ENCODE assay signal across 8 cellular contexts in the genomic region with DNA sequence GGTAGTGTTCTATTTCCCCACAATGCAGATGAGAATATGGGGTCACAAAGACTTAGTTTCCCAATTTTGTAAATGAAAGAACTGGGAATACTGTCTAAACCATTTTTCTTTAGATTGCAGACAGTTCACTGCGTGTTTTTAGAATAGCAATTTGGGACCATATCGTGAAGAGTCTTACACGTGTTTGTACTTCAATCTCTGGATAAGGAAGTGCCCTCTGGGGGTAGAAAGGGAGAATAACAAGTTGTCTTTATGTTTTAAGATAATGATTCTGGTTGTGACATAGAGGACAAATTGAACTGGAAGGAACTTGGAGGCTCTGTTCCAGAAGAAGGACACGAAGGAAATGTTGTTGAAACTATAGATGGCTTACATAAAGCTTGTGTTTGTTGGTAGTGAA.
A peak's percentile ranks its signal among the peaks of the same experiment; 100 is the strongest.
DNase-seq lines count a peak whose midpoint lies in the region; ATAC-seq, FAIRE-seq and TF ChIP-seq lines count a peak whose summit lies in the region.

No MANE protein-coding gene starts in this region.

- H3K4me1 Mint-ChIP-seq in astrocyte (ENCODE audit: low read depth, unreplicated experiment), result no peaks in the 10 kb centered on the region
- H3K4me1 Mint-ChIP-seq in activated T-helper 1 cell treated with anti-CD3 and anti-CD28 coated beads, Interleukin-12 subunit alpha, Interleukin-12 subunit beta, Interleukin-2, Interleukin-4 antibody, amounts not matched to agents 30 ng/mL and 10 ng/mL and 1 ng/mL, durations not matched to agents 14 hours and 24 hours and 36 hours (ENCODE audit: low read depth), result no peaks in the 10 kb centered on the region

- H3K4me3 ChIP-seq in GM06990 (replicated peaks; ENCODE audit: low read depth, low read length), result no peak overlapping the region
- no peak overlapping the region for H3K4me3 ChIP-seq in LNCaP clone FGC (ENCODE audit: low read depth, low read length)
- no peak overlapping the region for H3K4me3 ChIP-seq in astrocyte (ENCODE audit: insufficient read depth, low read depth, low read length)

- H3K27me3 Mint-ChIP-seq in astrocyte (ENCODE audit: low read depth, unreplicated experiment), result no peaks in the 10 kb centered on the region
- no peaks in the 10 kb centered on the region for H3K27me3 Mint-ChIP-seq in activated T-helper 1 cell treated with anti-CD3 and anti-CD28 coated beads, Interleukin-12 subunit alpha, Interleukin-12 subunit beta, Interleukin-2, Interleukin-4 antibody, amounts not matched to agents 30 ng/mL and 10 ng/mL and 1 ng/mL, durations not matched to agents 14 hours and 24 hours and 36 hours (ENCODE audit: insufficient read depth)

- no peaks in the 10 kb centered on the region for H3K27me3 ChIP-seq in GM06990 (replicated peaks; ENCODE audit: control insufficient read depth, insufficient read depth, low read length)
- peaks cover 2% of the 10 kb centered on the region for H3K27me3 ChIP-seq in astrocyte (ENCODE audit: insufficient read depth, low read length)

- H3K27ac Mint-ChIP-seq in astrocyte (ENCODE audit: unreplicated experiment), result no peak overlapping the region
- H3K27ac Mint-ChIP-seq in activated T-helper 1 cell treated with anti-CD3 and anti-CD28 coated beads, Interleukin-12 subunit alpha, Interleukin-12 subunit beta, Interleukin-2, Interleukin-4 antibody, amounts not matched to agents 30 ng/mL and 10 ng/mL and 1 ng/mL, durations not matched to agents 14 hours and 24 hours and 36 hours, result no peak overlapping the region

- intact Hi-C loops in activated T-helper 1 cell treated with anti-CD3 and anti-CD28 coated beads, Interleukin-12 subunit alpha, Interleukin-12 subunit beta, Interleukin-2, Interleukin-4 antibody, amounts not matched to agents 30 ng/mL and 10 ng/mL and 1 ng/mL, durations not matched to agents 14 hours and 24 hours and 36 hours (cut with micrococcal nuclease), result no loop called here

- H3K4me3 Mint-ChIP-seq in astrocyte (ENCODE audit: unreplicated experiment), result no peak overlapping the region
- no peak overlapping the region for H3K4me3 Mint-ChIP-seq in activated T-helper 1 cell treated with anti-CD3 and anti-CD28 coated beads, Interleukin-12 subunit alpha, Interleukin-12 subunit beta, Interleukin-2, Interleukin-4 antibody, amounts not matched to agents 30 ng/mL and 10 ng/mL and 1 ng/mL, durations not matched to agents 14 hours and 24 hours and 36 hours

- peaks cover 4% of the 10 kb centered on the region for H3K9me3 Mint-ChIP-seq in astrocyte (ENCODE audit: unreplicated experiment)
- no peaks in the 10 kb centered on the region for H3K9me3 Mint-ChIP-seq in activated T-helper 1 cell treated with anti-CD3 and anti-CD28 coated beads, Interleukin-12 subunit alpha, Interleukin-12 subunit beta, Interleukin-2, Interleukin-4 antibody, amounts not matched to agents 30 ng/mL and 10 ng/mL and 1 ng/mL, durations not matched to agents 14 hours and 24 hours and 36 hours

- H3K9me3 ChIP-seq in astrocyte (ENCODE audit: insufficient read depth, low read depth, low read length), result no peaks in the 10 kb centered on the region

- ATAC-seq in esophagus mucosa, result no peak

- DNase-seq in GM06990 (ENCODE audit: extremely low read depth, insufficient read length), result no peak
- peak; percentile 39 for DNase-seq in LNCaP clone FGC (ENCODE audit: low read depth)
- DNase-seq in astrocyte (ENCODE audit: low read depth), result peak; percentile 4
- peak; percentile 18 for DNase-seq in midbrain (lab: John Stamatoyannopoulos, UW)
- no peak for DNase-seq in NCI-H1436 (lab: John Stamatoyannopoulos, UW)
- DNase-seq in activated T-helper 1 cell treated with anti-CD3 and anti-CD28 coated beads, Interleukin-12 subunit alpha, Interleukin-12 subunit beta, Interleukin-2, Interleukin-4 antibody, amounts not matched to agents 30 ng/mL and 10 ng/mL and 1 ng/mL, durations not matched to agents 14 hours and 24 hours and 36 hours (ENCODE audit: low spot score), result no peak
- DNase-seq in GM13976 (ENCODE audit: low spot score), result no peak

- in situ Hi-C loops in GM13976 (cut with MboI; ENCODE audit: low sequenced_read_pairs, unreplicated experiment), result no loop called here

- FAIRE-seq in astrocyte (lab: Jason Lieb, UNC), result no peak

- no peak overlapping the region for H2AFZ ChIP-seq in astrocyte (ENCODE audit: low read depth, low read length)

- H3K79me2 ChIP-seq in astrocyte (ENCODE audit: insufficient read depth, low read length), result no peaks in the 10 kb centered on the region

- H4K20me1 ChIP-seq in astrocyte (ENCODE audit: insufficient read depth, low read length), result no peaks in the 10 kb centered on the region

- no peak overlapping the region for H3K27ac ChIP-seq in astrocyte (ENCODE audit: low read depth, low read length)

- H3K36me3 Mint-ChIP-seq in astrocyte (ENCODE audit: low read depth, unreplicated experiment), result no peaks in the 10 kb centered on the region
- no peaks in the 10 kb centered on the region for H3K36me3 Mint-ChIP-seq in activated T-helper 1 cell treated with anti-CD3 and anti-CD28 coated beads, Interleukin-12 subunit alpha, Interleukin-12 subunit beta, Interleukin-2, Interleukin-4 antibody, amounts not matched to agents 30 ng/mL and 10 ng/mL and 1 ng/mL, durations not matched to agents 14 hours and 24 hours and 36 hours (ENCODE audit: low read depth)

- no peak overlapping the region for H3K9ac ChIP-seq in astrocyte (ENCODE audit: low read length)

- TF ChIP-seq CTCF in GM06990 (IDR thresholded peaks at IDR 0.05; ENCODE audit: insufficient read depth, low read length, poor library complexity, severe bottlenecking), result peak; percentile 38
- peak; percentile 49 for TF ChIP-seq CTCF in LNCaP clone FGC (IDR thresholded peaks at IDR 0.05; ENCODE audit: control insufficient read depth, extremely low read depth, insufficient read depth)
- TF ChIP-seq CTCF in astrocyte (IDR thresholded peaks at IDR 0.05; ENCODE audit: insufficient read depth, low read depth, low read length), result peak; percentile 44
- TF ChIP-seq CTCF in GM13976 (IDR thresholded peaks at IDR 0.05; ENCODE audit: borderline replicate concordance, control extremely low read depth, extremely low read depth, insufficient read depth, missing control alignments), result no peak

- H3K4me1 ChIP-seq in astrocyte (ENCODE audit: insufficient read depth, low read length), result no peaks in the 10 kb centered on the region

- H3K36me3 ChIP-seq in GM06990 (ENCODE audit: control insufficient read depth, insufficient read depth, low read length) (no peaks in the 10 kb centered on the region), astrocyte (ENCODE audit: insufficient read depth, low read length) (no peaks in the 10 kb centered on the region)

- no peak overlapping the region for H3K4me2 ChIP-seq in astrocyte (ENCODE audit: low read length)

Comparison
In these comparisons a context has a peak if more than half of its experiments do, and no peak if none do; other contexts are left out.
1. DNase-seq: peak in LNCaP clone FGC (single experiment), astrocyte (single experiment) and midbrain (single experiment); none in GM06990 (single experiment), NCI-H1436 (single experiment), activated T-helper 1 cell treated with anti-CD3 and anti-CD28 coated beads, Interleukin-12 subunit alpha, Interleukin-12 subunit beta, Interleukin-2, Interleukin-4 antibody, amounts not matched to agents 30 ng/mL and 10 ng/mL and 1 ng/mL, durations not matched to agents 14 hours and 24 hours and 36 hours (single experiment) and GM13976 (single experiment).